8 cellular contexts compared by ENCODE assay signal in the genomic region with DNA sequence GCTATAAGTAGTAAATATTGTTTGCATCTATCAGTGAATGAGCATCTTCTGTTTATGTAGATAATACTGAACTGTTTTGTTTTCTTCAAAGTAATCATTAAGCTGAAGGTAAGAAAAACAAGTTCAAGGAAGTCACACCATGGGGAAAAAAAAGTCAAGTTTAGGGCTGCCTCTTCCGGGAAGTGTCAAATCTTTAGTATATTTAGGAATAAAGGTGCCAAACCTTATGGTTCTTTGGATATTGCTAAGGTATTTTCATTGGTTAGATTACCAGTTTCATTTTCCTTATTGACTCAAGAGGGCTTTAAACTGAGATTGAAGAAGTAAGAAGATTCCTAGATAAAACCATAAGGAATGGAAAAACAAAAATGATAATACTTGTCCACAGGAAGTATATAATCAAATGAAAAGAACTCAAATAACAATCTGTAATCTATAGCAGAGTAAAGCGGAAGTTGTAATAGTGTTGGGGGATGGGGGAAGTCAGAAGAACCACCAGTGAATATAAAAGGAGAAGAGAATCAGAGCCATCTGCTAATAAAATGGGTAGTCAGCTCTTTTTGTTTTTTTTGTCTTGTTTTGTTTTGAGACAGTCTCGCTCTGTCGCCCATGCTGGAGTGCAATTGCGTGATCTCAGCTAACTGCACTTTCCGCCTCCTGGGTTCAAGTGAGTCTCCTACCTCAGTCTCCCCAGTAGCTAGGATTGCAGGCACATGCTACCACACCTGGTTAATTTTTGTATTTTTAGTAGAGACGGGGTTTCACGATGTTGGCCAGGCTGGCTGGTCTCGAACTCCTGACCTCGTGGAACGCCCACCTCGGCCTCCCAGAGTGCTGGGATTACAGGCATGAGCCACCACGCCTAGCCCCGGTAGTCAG. TPM values are rescaled to one million over a fixed set of nuclear protein-coding genes. Genes with fewer than 3 reads are reported as not detected.
DNase-seq lines count a peak whose midpoint lies in the region; ATAC-seq, FAIRE-seq and TF ChIP-seq lines count a peak whose summit lies in the region.

No MANE protein-coding gene starts in this region.

- peaks cover 28% of the 10 kb centered on the region for H4K20me1 ChIP-seq in OCI-LY3 (ENCODE audit: insufficient read depth, low read length)

- FAIRE-seq in GM12892 (lab: Jason Lieb, UNC): peak; percentile 82
- no peak for FAIRE-seq in D721Med (lab: Jason Lieb, UNC)

- intact Hi-C loops in gastrocnemius medialis (cut with DNase I; ENCODE audit: low total_unique reads): loop anchor here (5.0 to 10.0 kb wide), 3 partner anchors 513 to 770 kb away; a partner anchor contains a TSS

- in situ Hi-C loops in gastrocnemius medialis (cut with MboI; ENCODE audit: low sequenced_read_pairs in 4 of 4): loop anchor here in 2 of 4 donors (5.0 to 10.0 kb wide), 3 partner anchors 100 to 242 kb away; a partner anchor contains a TSS

- TF ChIP-seq CTCF in OCI-LY3 (IDR thresholded peaks at IDR 0.05; ENCODE audit: low read depth, low read length): no peak
- no peak for TF ChIP-seq CTCF in gastrocnemius medialis (IDR thresholded peaks at IDR 0.05 in 4 of 5, conservative IDR thresholded peaks at IDR 0.05 in 1 of 5)
- TF ChIP-seq CTCF in D721Med (IDR thresholded peaks at IDR 0.05; ENCODE audit: insufficient read depth, missing control alignments): no peak

- no peak for ATAC-seq in gastrocnemius medialis
- no peak for ATAC-seq in GM19023 (IDR thresholded peaks at IDR 0.05; ENCODE audit: unreplicated experiment)

- H3K27ac ChIP-seq in OCI-LY3 (ENCODE audit: low read length) (peak overlapping the region; percentile 99), duodenal mucosa (ENCODE audit: low read depth, low read length) (no peak overlapping the region), gastrocnemius medialis (peak overlapping the region; percentile 86 to 99 (median 96))

- H3K4me3 ChIP-seq in OCI-LY3 (ENCODE audit: low read length) (peak overlapping the region; percentile 96), duodenal mucosa (ENCODE audit: low read depth in 1 of 2, low read length in 2 of 2) (peak overlapping the region; percentile 82 to 95), gastrocnemius medialis (peak overlapping the region in 2 of 4 donors; percentile 8 to 86)

- no peaks in the 10 kb centered on the region for H3K9me3 ChIP-seq in OCI-LY3 (ENCODE audit: insufficient read depth, low read length)
- H3K9me3 ChIP-seq in duodenal mucosa (ENCODE audit: control insufficient read depth in 1 of 2, low read length in 2 of 2): no peaks in the 10 kb centered on the region
- H3K9me3 ChIP-seq in gastrocnemius medialis: no peaks in the 10 kb centered on the region

- DNase-seq in GM12892 (ENCODE audit: insufficient read length): no peak
- DNase-seq in gastrocnemius medialis: no peak
- DNase-seq in NCI-H446 (lab: John Stamatoyannopoulos, UW): no peak
- DNase-seq in D721Med (ENCODE audit: insufficient read length, low spot score): no peak
- DNase-seq in DMS 273 treated with DMSO at 0.1 percent for 48 hours (lab: John Stamatoyannopoulos, UW): no peak

- H3K36me3 ChIP-seq in OCI-LY3 (replicated peaks; ENCODE audit: low read depth, low read length) (peaks cover 25% of the 10 kb centered on the region), duodenal mucosa (ENCODE audit: control insufficient read depth in 1 of 2, insufficient read depth in 2 of 2, low read length in 2 of 2) (peaks cover 4 to 17% of the 10 kb centered on the region in 2 donors), gastrocnemius medialis (peaks cover 0 to 20% of the 10 kb centered on the region in 2 donors)

- no peak overlapping the region for H2AFZ ChIP-seq in OCI-LY3 (ENCODE audit: low read depth, low read length)

- no peak for TF ChIP-seq POLR2A in GM12892 (IDR thresholded peaks at IDR 0.05; ENCODE audit: low read depth, low read length)
- no peak for TF ChIP-seq POLR2A in gastrocnemius medialis (IDR thresholded peaks at IDR 0.05)

- H3K9ac ChIP-seq in OCI-LY3 (ENCODE audit: low read length) (peak overlapping the region; percentile 100), duodenal mucosa (ENCODE audit: low read depth in 1 of 2, low read length in 2 of 2) (peak overlapping the region; percentile 2 to 68)

- peaks cover 71% of the 10 kb centered on the region for H3K79me2 ChIP-seq in OCI-LY3 (ENCODE audit: low read length)

- H3K4me2 ChIP-seq in OCI-LY3 (ENCODE audit: low read length): peak overlapping the region; percentile 99

- H3K4me1 ChIP-seq in OCI-LY3 (ENCODE audit: low read length): peaks cover 31% of the 10 kb centered on the region
- H3K4me1 ChIP-seq in duodenal mucosa (ENCODE audit: control insufficient read depth in 1 of 2, insufficient read depth in 2 of 2, low read length in 2 of 2): peaks cover 21 to 25% of the 10 kb centered on the region in 2 donors
- peaks cover 27 to 31% of the 10 kb centered on the region in 2 donors for H3K4me1 ChIP-seq in gastrocnemius medialis

- H3K27me3 ChIP-seq in OCI-LY3 (ENCODE audit: low read depth, low read length) (no peaks in the 10 kb centered on the region), duodenal mucosa (ENCODE audit: control insufficient read depth in 1 of 2, insufficient read depth in 2 of 2, low read length in 2 of 2) (no peaks in the 10 kb centered on the region), gastrocnemius medialis (no peaks in the 10 kb centered on the region)

RNA-seq across cellular contexts. Expression of a gene that starts 2.3 kb away (rescaled TPM):
- 55.5 TPM for polyA plus RNA-seq in GM12892 (2012; ENCODE audit: missing spikeins)
- 10 to 100 TPM in 3 of 4 donors, 1 to 10 TPM in 1; 9.3 to 21.6 (median 15.9) TPM for total RNA-seq in gastrocnemius medialis

RNA-seq across cellular contexts. Expression of a gene that starts 2.7 kb away (rescaled TPM):
- 13.1 TPM for polyA plus RNA-seq in GM12892 (2012; ENCODE audit: missing spikeins)
- total RNA-seq in gastrocnemius medialis: 10 to 100 TPM in 1 of 4 donors, 1 to 10 TPM in 3; 5.4 to 10.6 (median 7.5) TPM
